Comparison of ENCODE assay signal across 14 cellular contexts in the genomic region with DNA sequence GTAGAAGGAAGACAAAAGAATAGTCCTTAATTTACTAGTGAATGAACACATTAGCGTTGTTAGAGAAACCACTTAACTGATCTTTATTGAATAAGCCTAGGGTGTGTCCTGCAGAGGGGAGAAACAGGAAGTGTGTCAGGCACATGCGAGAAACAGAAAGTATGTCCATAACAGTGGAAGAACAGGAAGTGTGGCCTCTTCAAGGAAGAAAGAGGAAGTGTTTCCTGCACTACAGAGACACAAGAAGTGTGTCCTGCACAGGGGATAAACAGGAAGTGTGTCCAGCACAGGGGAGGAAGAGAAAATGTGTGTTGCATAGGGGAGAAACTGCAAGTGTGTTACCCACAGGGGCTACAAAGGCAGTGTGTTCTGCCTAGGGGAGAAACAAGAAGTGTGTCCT.
A peak's percentile ranks its signal among the peaks of the same experiment; 100 is the strongest.
DNase-seq lines count a peak whose midpoint lies in the region; ATAC-seq, FAIRE-seq and TF ChIP-seq lines count a peak whose summit lies in the region.
"Had no signal": no experiment of that assay in that cellular context is flagged by ENCODE, and none has a peak within 500 bp of the region (broad histone marks: within the 10 kb centered on the region; RNA-seq: fewer than 3 reads in every experiment).

No MANE protein-coding gene starts in this region.

- TF ChIP-seq CTCF in DND-41 (IDR thresholded peaks at IDR 0.05; ENCODE audit: borderline replicate concordance, extremely low read depth, low read length, poor library complexity, severe bottlenecking) = no peak

- no peak overlapping the region for H3K4me3 ChIP-seq in BLaER1 treated with 17β-estradiol and CSF1 and Interleukin-3, amounts not matched to agents 10 nM and 100 nM
- no peak overlapping the region for H3K4me3 ChIP-seq in DND-41 (ENCODE audit: low read depth in 1 of 2, low read length in 2 of 2)
- H3K4me3 ChIP-seq: testis had no signal

- peak overlapping the region; percentile 41 to 78 (median 62); a peak in 20 of 22 replicates for H3K27ac ChIP-seq in BLaER1 treated with 17β-estradiol and CSF1 and Interleukin-3, amounts not matched to agents 10 nM and 100 nM
- no peak overlapping the region for H3K27ac ChIP-seq in DND-41 (ENCODE audit: low read length)
- H3K27ac ChIP-seq: testis had no signal

- H3K4me3 Mint-ChIP-seq in activated naive CD8-positive, alpha-beta T cell treated with anti-CD3 and anti-CD28 coated beads for 36 hours = no peak overlapping the region
- H3K4me3 Mint-ChIP-seq in T-helper 2 cell treated with Interferon-gamma antibody and Interleukin-4, amounts not matched to agents 5 μg/mL and 100 μg/mL, for 36 hours = no peak overlapping the region
- H3K4me3 Mint-ChIP-seq: activated CD4-positive, alpha-beta T cell treated with anti-CD3 and anti-CD28 coated beads, Interleukin-2, amount 10 ng/mL, durations not matched to agents 24 days and 14 days; T-helper 17 cell had no signal

- ATAC-seq in DND-41 (ENCODE audit: insufficient read depth, low read depth) = peak; percentile 79
- ATAC-seq in HG03175 (IDR thresholded peaks at IDR 0.05; ENCODE audit: unreplicated experiment) = no peak
- ATAC-seq in HG03432 (IDR thresholded peaks at IDR 0.05; ENCODE audit: unreplicated experiment) = no peak
- ATAC-seq: T-helper 17 cell had no signal

- peak overlapping the region in 10 of 11 experiments; percentile 14 to 65 (median 44); a peak in 18 of 22 replicates for H3K4me2 ChIP-seq in BLaER1 treated with 17β-estradiol and CSF1 and Interleukin-3, amounts not matched to agents 10 nM and 100 nM
- peak overlapping the region; percentile 43 for H3K4me2 ChIP-seq in DND-41 (ENCODE audit: insufficient read depth, low read length)

- no peaks in the 10 kb centered on the region for H3K27me3 ChIP-seq in BLaER1 treated with 17β-estradiol and CSF1 and Interleukin-3, amounts not matched to agents 10 nM and 100 nM
- H3K27me3 ChIP-seq in DND-41 (ENCODE audit: insufficient read depth, low read length, poor library complexity) = no peaks in the 10 kb centered on the region
- H3K27me3 ChIP-seq: testis had no signal

- peaks cover 0 to 23% (median 14%) of the 10 kb centered on the region in 10 experiments; a peak in 17 of 20 replicates for H3K4me1 ChIP-seq in BLaER1 treated with 17β-estradiol and CSF1 and Interleukin-3, amounts not matched to agents 10 nM and 100 nM
- H3K4me1 ChIP-seq in DND-41 (ENCODE audit: insufficient read depth, low read length) = peaks cover 5% of the 10 kb centered on the region
- H3K4me1 ChIP-seq: testis had no signal

- no peaks in the 10 kb centered on the region for H3K79me2 ChIP-seq in DND-41 (ENCODE audit: insufficient read depth, low read length)

- peak overlapping the region; percentile 55 for H3K27ac Mint-ChIP-seq in activated naive CD8-positive, alpha-beta T cell treated with anti-CD3 and anti-CD28 coated beads for 36 hours
- no peak overlapping the region for H3K27ac Mint-ChIP-seq in T-helper 2 cell treated with Interferon-gamma antibody and Interleukin-4, amounts not matched to agents 5 μg/mL and 100 μg/mL, for 36 hours
- H3K27ac Mint-ChIP-seq: activated CD4-positive, alpha-beta T cell treated with anti-CD3 and anti-CD28 coated beads, Interleukin-2, amount 10 ng/mL, durations not matched to agents 24 days and 14 days; T-helper 17 cell had no signal

- H3K36me3 ChIP-seq in BLaER1 treated with 17β-estradiol and CSF1 and Interleukin-3, amounts not matched to agents 10 nM and 100 nM = no peaks in the 10 kb centered on the region
- no peaks in the 10 kb centered on the region for H3K36me3 ChIP-seq in DND-41 (ENCODE audit: insufficient read depth, low read length)

- H2AFZ ChIP-seq in DND-41 (ENCODE audit: low read depth, low read length) = peak overlapping the region; percentile 34; the same call in 1 of the 2 replicates

- no peaks in the 10 kb centered on the region for H4K20me1 ChIP-seq in BLaER1 treated with 17β-estradiol and CSF1 and Interleukin-3, amounts not matched to agents 10 nM and 100 nM
- no peaks in the 10 kb centered on the region for H4K20me1 ChIP-seq in DND-41 (ENCODE audit: insufficient read depth, low read length)

- FAIRE-seq in frontal cortex (lab: Jason Lieb, UNC) = no peak

- H3K27me3 Mint-ChIP-seq in activated naive CD8-positive, alpha-beta T cell treated with anti-CD3 and anti-CD28 coated beads for 36 hours = peaks cover 1% of the 10 kb centered on the region
- no peaks in the 10 kb centered on the region for H3K27me3 Mint-ChIP-seq in T-helper 2 cell treated with Interferon-gamma antibody and Interleukin-4, amounts not matched to agents 5 μg/mL and 100 μg/mL, for 36 hours (ENCODE audit: low read depth)
- H3K27me3 Mint-ChIP-seq: activated CD4-positive, alpha-beta T cell treated with anti-CD3 and anti-CD28 coated beads, Interleukin-2, amount 10 ng/mL, durations not matched to agents 24 days and 14 days; T-helper 17 cell had no signal

- DNase-seq in DND-41 (peak; percentile 14), NCI-H69 (lab: John Stamatoyannopoulos, UW) (peak; percentile 37), frontal cortex (ENCODE audit: low spot score in 2 of 2) (no peak)
- DNase-seq in activated naive CD8-positive, alpha-beta T cell treated with anti-CD3 and anti-CD28 coated beads for 36 hours = no peak
- DNase-seq in T-helper 2 cell treated with Interferon-gamma antibody and Interleukin-4, amounts not matched to agents 5 μg/mL and 100 μg/mL, for 36 hours (ENCODE audit: low spot score) = no peak
- DNase-seq: activated CD4-positive, alpha-beta T cell treated with anti-CD3 and anti-CD28 coated beads, Interleukin-2, amount 10 ng/mL, durations not matched to agents 24 days and 14 days; hypothalamus; NCI-H1048; NCI-H446; T-helper 17 cell; testis had no signal

- H3K9ac ChIP-seq in BLaER1 treated with 17β-estradiol and CSF1 and Interleukin-3, amounts not matched to agents 10 nM and 100 nM = peak overlapping the region in 2 of 11 experiments; percentile 36 to 41; a peak in 2 of 22 replicates
- H3K9ac ChIP-seq in DND-41 (ENCODE audit: low read depth, low read length) = no peak overlapping the region

- H3K36me3 Mint-ChIP-seq in activated naive CD8-positive, alpha-beta T cell treated with anti-CD3 and anti-CD28 coated beads for 36 hours = peaks cover 5% of the 10 kb centered on the region
- no peaks in the 10 kb centered on the region for H3K36me3 Mint-ChIP-seq in T-helper 2 cell treated with Interferon-gamma antibody and Interleukin-4, amounts not matched to agents 5 μg/mL and 100 μg/mL, for 36 hours (ENCODE audit: low read depth)

- H3K4me1 Mint-ChIP-seq in activated naive CD8-positive, alpha-beta T cell treated with anti-CD3 and anti-CD28 coated beads for 36 hours = peaks cover 5% of the 10 kb centered on the region
- H3K4me1 Mint-ChIP-seq in T-helper 2 cell treated with Interferon-gamma antibody and Interleukin-4, amounts not matched to agents 5 μg/mL and 100 μg/mL, for 36 hours (ENCODE audit: low read depth) = peaks cover 3% of the 10 kb centered on the region
- H3K4me1 Mint-ChIP-seq: T-helper 17 cell had no signal

- H3K9me3 Mint-ChIP-seq in activated naive CD8-positive, alpha-beta T cell treated with anti-CD3 and anti-CD28 coated beads for 36 hours = peaks cover 5% of the 10 kb centered on the region
- peaks cover 10% of the 10 kb centered on the region for H3K9me3 Mint-ChIP-seq in T-helper 2 cell treated with Interferon-gamma antibody and Interleukin-4, amounts not matched to agents 5 μg/mL and 100 μg/mL, for 36 hours

- peaks cover 22 to 65% (median 30%) of the 10 kb centered on the region in 11 experiments for H3K9me3 ChIP-seq in BLaER1 treated with 17β-estradiol and CSF1 and Interleukin-3, amounts not matched to agents 10 nM and 100 nM (replicated peaks in 1 of 11)
- H3K9me3 ChIP-seq in DND-41 (ENCODE audit: insufficient read depth, low read length, severe bottlenecking) = no peaks in the 10 kb centered on the region
- H3K9me3 ChIP-seq: testis had no signal

Comparison
In these comparisons a context has a peak if more than half of its experiments do, and no peak if none do; other contexts are left out.
1. DNase-seq: peak in DND-41 (single experiment) and NCI-H69 (single experiment); none in activated naive CD8-positive, alpha-beta T cell treated with anti-CD3 and anti-CD28 coated beads for 36 hours (single experiment), T-helper 2 cell treated with Interferon-gamma antibody and Interleukin-4, amounts not matched to agents 5 μg/mL and 100 μg/mL, for 36 hours (single experiment) and frontal cortex (0 of 2).